In the genomic region with DNA sequence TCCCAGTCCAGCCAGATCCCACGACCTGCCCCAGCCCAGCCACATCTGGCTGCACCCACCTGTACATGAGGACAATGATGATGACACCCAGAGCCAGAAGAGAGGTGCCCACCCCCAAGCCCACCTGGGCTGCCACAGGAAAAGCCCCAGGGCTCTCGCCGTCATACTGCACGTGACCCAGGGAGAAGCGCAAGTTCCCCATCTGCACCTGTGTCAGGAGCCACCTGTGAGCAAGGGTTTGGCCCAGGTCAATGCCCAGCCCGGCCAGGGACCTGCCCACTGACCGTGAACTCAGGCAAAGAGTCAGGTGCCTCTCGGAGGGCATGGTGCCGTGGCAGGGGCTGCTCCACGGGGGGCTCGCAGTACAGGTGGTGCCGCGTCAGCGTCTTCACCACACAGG, we compare ENCODE assay signal across 24 cellular contexts. TPM values are rescaled to one million over a fixed set of nuclear protein-coding genes. Genes with fewer than 3 reads are reported as not detected.
A peak's percentile ranks its signal among the peaks of the same experiment; 100 is the strongest.
DNase-seq lines count a peak whose midpoint lies in the region; FAIRE-seq and TF ChIP-seq lines count a peak whose summit lies in the region.
"Had no signal": no experiment of that assay in that cellular context is flagged by ENCODE, and none has a peak within 500 bp of the region (broad histone marks: within the 10 kb centered on the region; RNA-seq: fewer than 3 reads in every experiment).

No MANE protein-coding gene starts in this region.

- no peak overlapping the region for H3K4me3 ChIP-seq in astrocyte (ENCODE audit: insufficient read depth, low read depth, low read length)
- no peak overlapping the region for H3K4me3 ChIP-seq in suprapubic skin
- H3K4me3 ChIP-seq in foreskin fibroblast (ENCODE audit: low read depth in 1 of 2, low read length in 2 of 2) = no peak overlapping the region
- H3K4me3 ChIP-seq: left lung had no signal

- H3K27ac ChIP-seq in astrocyte (ENCODE audit: low read depth, low read length) = no peak overlapping the region
- no peak overlapping the region for H3K27ac ChIP-seq in suprapubic skin
- H3K27ac ChIP-seq: HL-60, left lung had no signal

- H3K36me3 ChIP-seq in astrocyte (ENCODE audit: insufficient read depth, low read length) = no peaks in the 10 kb centered on the region
- peaks cover 91% of the 10 kb centered on the region for H3K36me3 ChIP-seq in suprapubic skin

- H4K20me1 ChIP-seq in astrocyte (ENCODE audit: insufficient read depth, low read length) = peaks cover 24% of the 10 kb centered on the region

- TF ChIP-seq CTCF in astrocyte (IDR thresholded peaks at IDR 0.05; ENCODE audit: insufficient read depth, low read depth, low read length) (no peak), glutamatergic neuron (IDR thresholded peaks at IDR 0.05; ENCODE audit: partially characterized antibody, unreplicated experiment) (no peak), suprapubic skin (IDR thresholded peaks at IDR 0.05) (no peak), foreskin fibroblast (IDR thresholded peaks at IDR 0.05; ENCODE audit: low read depth, low read length) (no peak)

- TF ChIP-seq POLR2A in suprapubic skin (IDR thresholded peaks at IDR 0.05) = no peak

- WGBS in suprapubic skin = 76% methylated on average over 8 of the region's 14 CpGs

- H3K4me1 Mint-ChIP-seq in astrocyte (ENCODE audit: low read depth, unreplicated experiment) (no peaks in the 10 kb centered on the region), glutamatergic neuron (ENCODE audit: low read depth, unreplicated experiment) (no peaks in the 10 kb centered on the region)
- H3K4me1 Mint-ChIP-seq: activated T-helper 17 cell treated with anti-CD3 and anti-CD28 coated beads, Interleukin-2, amount 50 U/mL, for 72 hours; nephron; stimulated activated memory B cell treated with anti-CD40 and anti-IgM and Interleukin-4, amounts not matched to agents 10 μg/mL and 1 μg/mL and 100 μg/mL, for 72 hours; WTC11 had no signal

- H3K9ac ChIP-seq in astrocyte (ENCODE audit: low read length) = no peak overlapping the region

- no peak for TF ChIP-seq EP300 in suprapubic skin (IDR thresholded peaks at IDR 0.05)

- H3K4me3 Mint-ChIP-seq in astrocyte (ENCODE audit: unreplicated experiment) (peak overlapping the region; percentile 51), glutamatergic neuron (ENCODE audit: unreplicated experiment) (no peak overlapping the region)
- H3K4me3 Mint-ChIP-seq: activated naive CD8-positive, alpha-beta T cell; activated T-helper 17 cell treated with anti-CD3 and anti-CD28 coated beads, Interleukin-2, amount 50 U/mL, for 72 hours; CD4-positive, alpha-beta T cell; nephron; stimulated activated memory B cell treated with anti-CD40 and anti-IgM and Interleukin-4, amounts not matched to agents 10 μg/mL and 1 μg/mL and 100 μg/mL, for 72 hours; WTC11 had no signal

- no peaks in the 10 kb centered on the region for H3K79me2 ChIP-seq in astrocyte (ENCODE audit: insufficient read depth, low read length)

- H3K27ac Mint-ChIP-seq in astrocyte (ENCODE audit: unreplicated experiment) (no peak overlapping the region), glutamatergic neuron (ENCODE audit: unreplicated experiment) (no peak overlapping the region)
- H3K27ac Mint-ChIP-seq: activated naive CD8-positive, alpha-beta T cell; activated T-helper 17 cell treated with anti-CD3 and anti-CD28 coated beads, Interleukin-2, amount 50 U/mL, for 72 hours; CD4-positive, alpha-beta T cell; nephron; stimulated activated memory B cell treated with anti-CD40 and anti-IgM and Interleukin-4, amounts not matched to agents 10 μg/mL and 1 μg/mL and 100 μg/mL, for 72 hours; WTC11 had no signal

- no peaks in the 10 kb centered on the region for H3K9me3 Mint-ChIP-seq in astrocyte (ENCODE audit: unreplicated experiment)
- H3K9me3 Mint-ChIP-seq in glutamatergic neuron (ENCODE audit: unreplicated experiment) = peaks cover 2% of the 10 kb centered on the region
- H3K9me3 Mint-ChIP-seq: activated T-helper 17 cell treated with anti-CD3 and anti-CD28 coated beads, Interleukin-2, amount 50 U/mL, for 72 hours; CD4-positive, alpha-beta T cell; nephron; stimulated activated memory B cell treated with anti-CD40 and anti-IgM and Interleukin-4, amounts not matched to agents 10 μg/mL and 1 μg/mL and 100 μg/mL, for 72 hours; WTC11 had no signal

- H3K4me1 ChIP-seq in astrocyte (ENCODE audit: insufficient read depth, low read length) (no peaks in the 10 kb centered on the region), suprapubic skin (peaks cover 19% of the 10 kb centered on the region)
- H3K4me1 ChIP-seq: left lung had no signal

- no peak for FAIRE-seq in astrocyte (lab: Jason Lieb, UNC)
- FAIRE-seq: H54 had no signal

- peaks cover 23% of the 10 kb centered on the region for H3K36me3 Mint-ChIP-seq in astrocyte (ENCODE audit: low read depth, unreplicated experiment)
- H3K36me3 Mint-ChIP-seq in glutamatergic neuron (ENCODE audit: unreplicated experiment) = no peaks in the 10 kb centered on the region
- H3K36me3 Mint-ChIP-seq: activated naive CD8-positive, alpha-beta T cell; stimulated activated memory B cell treated with anti-CD40 and anti-IgM and Interleukin-4, amounts not matched to agents 10 μg/mL and 1 μg/mL and 100 μg/mL, for 72 hours had no signal

- H3K4me2 ChIP-seq in astrocyte (ENCODE audit: low read length) = no peak overlapping the region

- H3K9me3 ChIP-seq in astrocyte (ENCODE audit: insufficient read depth, low read depth, low read length) (no peaks in the 10 kb centered on the region), suprapubic skin (no peaks in the 10 kb centered on the region)
- H3K9me3 ChIP-seq: left lung had no signal

- no peak overlapping the region for H2AFZ ChIP-seq in astrocyte (ENCODE audit: low read depth, low read length)

- H3K27me3 ChIP-seq in astrocyte (ENCODE audit: insufficient read depth, low read length) = no peaks in the 10 kb centered on the region
- no peaks in the 10 kb centered on the region for H3K27me3 ChIP-seq in suprapubic skin
- H3K27me3 ChIP-seq: left lung had no signal

- DNase-seq in astrocyte (ENCODE audit: low read depth) = no peak
- DNase-seq in glutamatergic neuron = peak; percentile 2
- DNase-seq in suprapubic skin (ENCODE audit: low spot score in 2 of 2) = peak; percentile 60 to 76
- DNase-seq in foreskin fibroblast = no peak
- no peak for DNase-seq in COLO829 (ENCODE audit: low spot score)
- no peak for DNase-seq in stimulated activated CD4-positive, alpha-beta T cell treated with anti-CD3 and anti-CD28 coated beads, Interleukin-15, amount 100 ng/mL, for 24 hours
- DNase-seq: activated CD8-positive, alpha-beta memory T cell treated with anti-CD3 and anti-CD28 coated beads, Interleukin-2, amount 50 U/mL, for 4 hours; CD4-positive, alpha-beta T cell; effector memory CD4-positive, alpha-beta T cell; NCI-H1105; NCI-H2029 treated with DMSO at 0.1 percent for 48 hours; NCI-H226; NCI-H748 treated with DMSO at 0.1 percent for 48 hours; stimulated activated CD4-positive, alpha-beta T cell treated with anti-CD3 and anti-CD28 coated beads, Interleukin-2, amount 100 ng/mL, for 24 hours; T1000 had no signal

- H3K27me3 Mint-ChIP-seq in astrocyte (ENCODE audit: low read depth, unreplicated experiment) (no peaks in the 10 kb centered on the region), glutamatergic neuron (ENCODE audit: unreplicated experiment) (peaks cover 5% of the 10 kb centered on the region)
- H3K27me3 Mint-ChIP-seq: activated naive CD8-positive, alpha-beta T cell; activated T-helper 17 cell treated with anti-CD3 and anti-CD28 coated beads, Interleukin-2, amount 50 U/mL, for 72 hours; CD4-positive, alpha-beta T cell had no signal

RNA-seq across cellular contexts. Expression of a gene that starts 16.3 kb away (rescaled TPM):
- total RNA-seq in astrocyte = 42.0 and 59.2 TPM in 2 replicates
- total RNA-seq in glutamatergic neuron (ENCODE audit: unreplicated experiment) = 195 TPM
- total RNA-seq in suprapubic skin = 100 to 1,000 TPM; 188 to 384 (median 220) TPM

RNA-seq across cellular contexts. Expression of a gene that starts 26.3 kb away (rescaled TPM):
- 16.4 and 16.5 TPM in 2 replicates for total RNA-seq in astrocyte
- total RNA-seq in glutamatergic neuron (ENCODE audit: unreplicated experiment) = 15.3 TPM
- 10 to 100 TPM in 3 of 4 donors, 1 to 10 TPM in 1; 6.4 to 18.7 (median 13.6) TPM for total RNA-seq in suprapubic skin

RNA-seq across cellular contexts. Expression of a gene that starts 26.4 kb away (rescaled TPM):
- total RNA-seq in astrocyte (252 and 272 TPM in 2 replicates), glutamatergic neuron (ENCODE audit: unreplicated experiment) (154 TPM), suprapubic skin (100 to 1,000 TPM; 122 to 281 (median 190) TPM)

RNA-seq across cellular contexts. Expression of a gene that starts 32.9 kb away (rescaled TPM):
- total RNA-seq in astrocyte (6.2 and 6.6 TPM in 2 replicates), glutamatergic neuron (ENCODE audit: unreplicated experiment) (15.8 TPM), suprapubic skin (10 to 100 TPM in 2 of 4 donors, 1 to 10 TPM in 2; 8.7 to 12.7 (median 10.2) TPM)

RNA-seq across cellular contexts. Expression of a gene that starts 41.6 kb away (rescaled TPM):
- total RNA-seq in astrocyte = not detected in 2 replicates
- 0.66 TPM for total RNA-seq in glutamatergic neuron (ENCODE audit: unreplicated experiment)
- not detected for total RNA-seq in suprapubic skin
- total RNA-seq: activated T-helper 17 cell treated with anti-CD3 and anti-CD28 coated beads, Interleukin-2, amount 50 U/mL, for 72 hours; CD4-positive, alpha-beta T cell; left lung; mononuclear cell had no signal

Comparison
In these comparisons a context has a peak if more than half of its experiments do, and no peak if none do; other contexts are left out.
1. DNase-seq: peak in glutamatergic neuron (single experiment) and suprapubic skin (2 of 2); none in astrocyte (single experiment), foreskin fibroblast (0 of 2), COLO829 (single experiment) and stimulated activated CD4-positive, alpha-beta T cell treated with anti-CD3 and anti-CD28 coated beads, Interleukin-15, amount 100 ng/mL, for 24 hours (single experiment).